ENCODE assay signal across 9 cellular contexts in genomic region chr7:80781561-80781979, GRCh38.
A peak's percentile ranks its signal among the peaks of the same experiment; 100 is the strongest.
DNase-seq lines count a peak whose midpoint lies in the region; ATAC-seq and TF ChIP-seq lines count a peak whose summit lies in the region.
"Had no signal": no experiment of that assay in that cellular context is flagged by ENCODE, and none has a peak within 500 bp of the region (broad histone marks: within the 10 kb centered on the region; RNA-seq: fewer than 3 reads in every experiment).

No MANE protein-coding gene starts in this region.

- no peak for TF ChIP-seq POLR2A in sigmoid colon (IDR thresholded peaks at IDR 0.05)

- H3K4me3 ChIP-seq in heart right ventricle: no peak overlapping the region
- no peak overlapping the region for H3K4me3 ChIP-seq in sigmoid colon
- H3K4me3 ChIP-seq in ascending aorta: no peak overlapping the region

- peak; percentile 62 to 93 (median 87) for ATAC-seq in heart right ventricle
- no peak for ATAC-seq in GM21526 (IDR thresholded peaks at IDR 0.05; ENCODE audit: low FRiP score, unreplicated experiment)
- ATAC-seq in GM18520 (IDR thresholded peaks at IDR 0.05; ENCODE audit: unreplicated experiment): no peak
- ATAC-seq in GM18868 (IDR thresholded peaks at IDR 0.05; ENCODE audit: unreplicated experiment): no peak

- DNase-seq in ELR (ENCODE audit: low read depth) (peak; percentile 80), T1000 (lab: John Stamatoyannopoulos, UW) (peak; percentile 58), heart right ventricle (peak; percentile 23 to 42), sigmoid colon (peak; percentile 87), ascending aorta (ENCODE audit: low spot score in 2 of 2) (no peak)

- H3K27me3 ChIP-seq in heart right ventricle (no peaks in the 10 kb centered on the region), sigmoid colon (no peaks in the 10 kb centered on the region), ascending aorta (no peaks in the 10 kb centered on the region)

- TF ChIP-seq EP300 in sigmoid colon (IDR thresholded peaks at IDR 0.05): peak in 3 of 4 donors; percentile 66 to 79 (median 67)

- TF ChIP-seq CTCF in heart right ventricle (IDR thresholded peaks at IDR 0.05) (no peak), sigmoid colon (IDR thresholded peaks at IDR 0.05) (peak in 1 of 4 experiments; percentile 26), ascending aorta (IDR thresholded peaks at IDR 0.05) (no peak)

- H3K9me3 ChIP-seq in heart right ventricle (no peaks in the 10 kb centered on the region), sigmoid colon (no peaks in the 10 kb centered on the region), ascending aorta (no peaks in the 10 kb centered on the region)

- H3K27ac ChIP-seq in heart right ventricle (peak overlapping the region; percentile 13 to 77 (median 57)), sigmoid colon (peak overlapping the region; percentile 69 to 90 (median 80)), ascending aorta (peak overlapping the region in 1 of 2 donors; percentile 27)
- H3K27ac ChIP-seq: HL-60 had no signal

- H3K4me1 ChIP-seq in heart right ventricle (peaks cover 4 to 36% (median 25%) of the 10 kb centered on the region in 9 donors), sigmoid colon (peaks cover 0 to 86% (median 73%) of the 10 kb centered on the region in 4 donors), ascending aorta (peaks cover 5 to 10% of the 10 kb centered on the region in 2 donors)

- H3K36me3 ChIP-seq in heart right ventricle (no peaks in the 10 kb centered on the region), sigmoid colon (no peaks in the 10 kb centered on the region), ascending aorta (no peaks in the 10 kb centered on the region)

- intact Hi-C loops in heart right ventricle (cut with DNase I): loop anchor here in 4 of 10 donors (10.0 kb wide), 1 partner anchor 133 kb away; the partner anchor contains the start of gene SEMA3C (in 4 of the 4)
- intact Hi-C loops in sigmoid colon (cut with DNase I): loop anchor here (5.0 kb wide), 1 partner anchor 136 kb away; the partner anchor contains the start of gene SEMA3C
- intact Hi-C loops in ascending aorta (cut with DNase I): loop anchor here (5.0 kb wide), 2 partner anchors 59 to 136 kb away; partner anchors contain the start of gene SEMA3C

Comparison
In these comparisons a context has a peak if more than half of its experiments do, and no peak if none do; other contexts are left out.
1. DNase-seq: peak in ELR (single experiment), T1000 (single experiment), heart right ventricle (2 of 2) and sigmoid colon (single experiment); none in ascending aorta (0 of 2).
2. ATAC-seq: peak in heart right ventricle (8 of 8); none in GM21526 (single experiment), GM18520 (single experiment) and GM18868 (single experiment).